Comparison of ENCODE assay signal across 10 cellular contexts in genomic region chr7:139720705-139721231, GRCh38. TPM values are rescaled to one million over a fixed set of nuclear protein-coding genes. Genes with fewer than 3 reads are reported as not detected.
DNase-seq lines count a peak whose midpoint lies in the region; ATAC-seq and TF ChIP-seq lines count a peak whose summit lies in the region.
"Had no signal": no experiment of that assay in that cellular context is flagged by ENCODE, and none has a peak within 500 bp of the region (broad histone marks: within the 10 kb centered on the region; RNA-seq: fewer than 3 reads in every experiment).

No MANE protein-coding gene starts in this region.

- ATAC-seq in CD4-positive, CD25-positive, alpha-beta regulatory T cell (ENCODE audit: low read depth in 2 of 2): peak in 1 of 2 donors; percentile 59
- ATAC-seq in HCT116: peak; percentile 69

- CTCF ChIA-PET in HCT116 (lab: Charles Lee): no interaction called here

- intact Hi-C loops in HCT116 (cut with micrococcal nuclease): no loop called here

- H3K9me3 ChIP-seq in CD4-positive, CD25-positive, alpha-beta regulatory T cell (ENCODE audit: control insufficient read depth in 2 of 2, low read length in 2 of 2): no peaks in the 10 kb centered on the region
- H3K9me3 ChIP-seq in HCT116 (ENCODE audit: control insufficient read depth in 1 of 2, insufficient read depth in 1 of 2, low read depth in 1 of 2, low read length in 2 of 2): no peaks in the 10 kb centered on the region
- H3K9me3 ChIP-seq in mucosa of rectum (ENCODE audit: control insufficient read depth in 2 of 2, low read length in 2 of 2): no peaks in the 10 kb centered on the region

- no peaks in the 10 kb centered on the region for H3K27me3 ChIP-seq in CD4-positive, CD25-positive, alpha-beta regulatory T cell (ENCODE audit: control insufficient read depth, insufficient read depth, low read length)
- H3K27me3 ChIP-seq in HCT116 (ENCODE audit: insufficient read depth, low read length) (no peaks in the 10 kb centered on the region), mucosa of rectum (ENCODE audit: control insufficient read depth in 2 of 2, insufficient read depth in 2 of 2, low read length in 2 of 2) (no peaks in the 10 kb centered on the region)

- peaks cover 2% of the 10 kb centered on the region for H3K36me3 ChIP-seq in CD4-positive, CD25-positive, alpha-beta regulatory T cell (ENCODE audit: control insufficient read depth, insufficient read depth, low read length)
- H3K36me3 ChIP-seq in HCT116 (ENCODE audit: control insufficient read depth in 1 of 2, insufficient read depth in 2 of 2, low read length in 2 of 2): peaks cover 3 to 11% of the 10 kb centered on the region in 2 experiments; a peak in 2 of 4 replicates
- H3K36me3 ChIP-seq in mucosa of rectum (ENCODE audit: control insufficient read depth in 2 of 2, insufficient read depth in 2 of 2, low read length in 2 of 2): peaks cover 11 to 12% of the 10 kb centered on the region in 2 donors

- H3K9ac ChIP-seq in HCT116 (ENCODE audit: low read length) (no peak overlapping the region; the same call in 1 of the 2 replicates), mucosa of rectum (ENCODE audit: low read depth in 1 of 2, low read length in 2 of 2) (peak overlapping the region in 1 of 2 donors; percentile 18)

- H3K27me3 Mint-ChIP-seq in CD4-positive, CD25-positive, alpha-beta regulatory T cell: no peaks in the 10 kb centered on the region
- H3K27me3 Mint-ChIP-seq: dendritic cell treated with granulocyte-macrophage colony-stimulating factor and Interleukin-4, amounts not matched to agents 40 ng/mL and 50 ng/mL, for 4 days had no signal

- no TSS peak for BruUV-seq in HCT116 (replicated peaks; lab: Mats Ljungman, UMichigan)

- peaks cover 3% of the 10 kb centered on the region for H3K4me1 ChIP-seq in CD4-positive, CD25-positive, alpha-beta regulatory T cell (ENCODE audit: control insufficient read depth, insufficient read depth, low read length, poor library complexity, severe bottlenecking)
- H3K4me1 ChIP-seq in HCT116 (ENCODE audit: control insufficient read depth in 1 of 2, insufficient read depth in 2 of 2, low read length in 2 of 2) (peaks cover 21 to 37% of the 10 kb centered on the region in 2 experiments), mucosa of rectum (ENCODE audit: control insufficient read depth in 2 of 2, insufficient read depth in 2 of 2, low read length in 2 of 2) (peaks cover 18 to 33% of the 10 kb centered on the region in 2 donors)

- no peak overlapping the region for H3K4me3 Mint-ChIP-seq in CD4-positive, CD25-positive, alpha-beta regulatory T cell
- H3K4me3 Mint-ChIP-seq: dendritic cell treated with granulocyte-macrophage colony-stimulating factor and Interleukin-4, amounts not matched to agents 40 ng/mL and 50 ng/mL, for 4 days; nephron had no signal

- no peak for TF ChIP-seq CTCF in HCT116 (IDR thresholded peaks at IDR 0.05 in 2 of 3, conservative IDR thresholded peaks at IDR 0.05 in 1 of 3; ENCODE audit: borderline replicate concordance in 1 of 3, insufficient read depth in 1 of 3, low read depth in 2 of 3, low read length in 2 of 3)

- no peaks in the 10 kb centered on the region for H4K20me1 ChIP-seq in HCT116 (ENCODE audit: insufficient read depth)

- 49 to 79% (median 56%) methylated on average over 12 of the region's 12 CpGs for WGBS in adipose tissue, 3 donors

- RAD21 ChIA-PET in HCT116 (lab: Charles Lee; ENCODE audit: low non-redundant PET in 1 of 2, low total read pairs in 2 of 2, uncharacterized antibody in 2 of 2, unreplicated experiment in 2 of 2): no interaction called here

- H3K36me3 Mint-ChIP-seq in CD4-positive, CD25-positive, alpha-beta regulatory T cell: peaks cover 14% of the 10 kb centered on the region

- no peak overlapping the region for H3K4me3 ChIP-seq in CD4-positive, CD25-positive, alpha-beta regulatory T cell (ENCODE audit: low read depth, low read length)
- no peak overlapping the region for H3K4me3 ChIP-seq in HCT116 (replicated peaks in 1 of 2; ENCODE audit: low read depth in 1 of 2, low read length in 2 of 2)
- H3K4me3 ChIP-seq in mucosa of rectum (ENCODE audit: low read length in 2 of 2): peak overlapping the region in 1 of 2 donors; percentile 14

- peaks cover 50% of the 10 kb centered on the region for H3K79me2 ChIP-seq in HCT116 (ENCODE audit: insufficient read depth, low read length)

- TF ChIP-seq RAD21 in HCT116 (IDR thresholded peaks at IDR 0.05; ENCODE audit: low read depth): no peak

- H2AFZ ChIP-seq in HCT116 (ENCODE audit: low read depth, low read length, poor library complexity, severe bottlenecking): no peak overlapping the region

- no peak overlapping the region for H3K27ac ChIP-seq in CD4-positive, CD25-positive, alpha-beta regulatory T cell (ENCODE audit: insufficient read depth, low read length, poor library complexity, severe bottlenecking)
- H3K27ac ChIP-seq in HCT116 (ENCODE audit: low read depth, low read length): no peak overlapping the region
- peak overlapping the region; percentile 19 for H3K27ac ChIP-seq in adipose tissue (ENCODE audit: low read depth, low read length)
- peak overlapping the region; percentile 62 to 67 for H3K27ac ChIP-seq in mucosa of rectum (ENCODE audit: low read depth in 2 of 2, low read length in 2 of 2)

- H3K4me1 Mint-ChIP-seq in CD4-positive, CD25-positive, alpha-beta regulatory T cell: peaks cover 0 to 11% (median 4%) of the 10 kb centered on the region in 4 donors

- H3K4me2 ChIP-seq in HCT116 (ENCODE audit: low read length): peak overlapping the region; percentile 11; the same call in 1 of the 2 replicates

- H3K9me3 Mint-ChIP-seq in CD4-positive, CD25-positive, alpha-beta regulatory T cell: no peaks in the 10 kb centered on the region
- H3K9me3 Mint-ChIP-seq: dendritic cell treated with granulocyte-macrophage colony-stimulating factor and Interleukin-4, amounts not matched to agents 40 ng/mL and 50 ng/mL, for 4 days; nephron had no signal

- DNase-seq in CD4-positive, CD25-positive, alpha-beta regulatory T cell: peak in 2 of 3 donors; percentile 17 to 75
- DNase-seq in HCT116 (ENCODE audit: low read depth, low spot score) (no peak), GOT3 (lab: John Stamatoyannopoulos, UW) (no peak), DMS53 (lab: John Stamatoyannopoulos, UW) (no peak), NCI-H1930 (lab: John Stamatoyannopoulos, UW) (no peak)
- DNase-seq in effector CD4-positive, alpha-beta T cell: no peak

- no peaks in the 10 kb centered on the region for H3K9me2 ChIP-seq in HCT116 (ENCODE audit: insufficient read depth)

- POLR2A ChIA-PET in HCT116 (lab: Charles Lee): no interaction called here

- no peak for TF ChIP-seq POLR2A in HCT116 (IDR thresholded peaks at IDR 0.05; ENCODE audit: borderline replicate concordance, extremely low read depth, insufficient read depth, insufficient read length)

- H3K27ac Mint-ChIP-seq in CD4-positive, CD25-positive, alpha-beta regulatory T cell: peak overlapping the region in 1 of 3 donors; percentile 17
- H3K27ac Mint-ChIP-seq: dendritic cell treated with granulocyte-macrophage colony-stimulating factor and Interleukin-4, amounts not matched to agents 40 ng/mL and 50 ng/mL, for 4 days; nephron had no signal

TF ChIP-seq in HCT116, 20 proteins besides CTCF, POLR2A, EP300 and RAD21:
- TF ChIP-seq POLR2AphosphoS5 (IDR thresholded peaks at IDR 0.05; ENCODE audit: low read depth, low read length) (no peak), SIN3A (IDR thresholded peaks at IDR 0.05; ENCODE audit: low read depth) (no peak), FOSL1 (IDR thresholded peaks at IDR 0.05; ENCODE audit: low read depth) (no peak), YY1 (IDR thresholded peaks at IDR 0.05; ENCODE audit: extremely low read depth, insufficient replicate concordance, low read depth, low read length) (no peak), CEBPB (IDR thresholded peaks at IDR 0.05; ENCODE audit: low read depth) (no peak), SP1 (IDR thresholded peaks at IDR 0.05; ENCODE audit: low read depth) (peak; percentile 33)
- TF ChIP-seq, protein P1, sequence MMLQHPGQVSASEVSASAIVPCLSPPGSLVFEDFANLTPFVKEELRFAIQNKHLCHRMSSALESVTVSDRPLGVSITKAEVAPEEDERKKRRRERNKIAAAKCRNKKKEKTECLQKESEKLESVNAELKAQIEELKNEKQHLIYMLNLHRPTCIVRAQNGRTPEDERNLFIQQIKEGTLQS (IDR thresholded peaks at IDR 0.05): no peak
- TF ChIP-seq, protein P2, sequence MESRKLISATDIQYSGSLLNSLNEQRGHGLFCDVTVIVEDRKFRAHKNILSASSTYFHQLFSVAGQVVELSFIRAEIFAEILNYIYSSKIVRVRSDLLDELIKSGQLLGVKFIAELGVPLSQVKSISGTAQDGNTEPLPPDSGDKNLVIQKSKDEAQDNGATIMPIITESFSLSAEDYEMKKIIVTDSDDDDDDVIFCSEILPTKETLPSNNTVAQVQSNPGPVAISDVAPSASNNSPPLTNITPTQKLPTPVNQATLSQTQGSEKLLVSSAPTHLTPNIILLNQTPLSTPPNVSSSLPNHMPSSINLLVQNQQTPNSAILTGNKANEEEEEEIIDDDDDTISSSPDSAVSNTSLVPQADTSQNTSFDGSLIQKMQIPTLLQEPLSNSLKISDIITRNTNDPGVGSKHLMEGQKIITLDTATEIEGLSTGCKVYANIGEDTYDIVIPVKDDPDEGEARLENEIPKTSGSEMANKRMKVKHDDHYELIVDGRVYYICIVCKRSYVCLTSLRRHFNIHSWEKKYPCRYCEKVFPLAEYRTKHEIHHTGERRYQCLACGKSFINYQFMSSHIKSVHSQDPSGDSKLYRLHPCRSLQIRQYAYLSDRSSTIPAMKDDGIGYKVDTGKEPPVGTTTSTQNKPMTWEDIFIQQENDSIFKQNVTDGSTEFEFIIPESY (IDR thresholded peaks at IDR 0.05; ENCODE audit: extremely low read depth, insufficient replicate concordance, low read length): no peak
TF ChIP-seq in HCT116: peak in this region for 1.

RNA-seq across cellular contexts. Expression of gene HIPK2, which starts 57.0 kb away (rescaled TPM):
- 17.5 TPM for total RNA-seq in CD4-positive, CD25-positive, alpha-beta regulatory T cell
- 1 to 10 TPM in 1 of 4 donors, under 1 TPM in 3; 0.44 to 1.3 (median 0.68) TPM for polyA plus RNA-seq in CD4-positive, CD25-positive, alpha-beta regulatory T cell
- total RNA-seq in HCT116 (2021; ENCODE audit: unreplicated experiment): 49.5 TPM
- polyA plus RNA-seq in HCT116 (2012): 17.1 TPM in 2 replicates
- polyA plus RNA-seq in adipose tissue: 10 to 100 TPM in 2 of 3 donors, 1 to 10 TPM in 1; 6.3 to 29.0 (median 23.2) TPM

Comparison
In these comparisons a context has a peak if more than half of its experiments do, and no peak if none do; other contexts are left out.
1. DNase-seq: peak in CD4-positive, CD25-positive, alpha-beta regulatory T cell (2 of 3); none in HCT116 (single experiment), effector CD4-positive, alpha-beta T cell (single experiment), GOT3 (single experiment), DMS53 (single experiment) and NCI-H1930 (0 of 2).
2. H3K27ac ChIP-seq: peak in adipose tissue (single experiment) and mucosa of rectum (2 of 2); none in CD4-positive, CD25-positive, alpha-beta regulatory T cell (single experiment) and HCT116 (single experiment).